Comparison of ENCODE assay signal across 8 cellular contexts in genomic region chr9:120926397-120926928, GRCh38. TPM values are rescaled to one million over a fixed set of nuclear protein-coding genes. Genes with fewer than 3 reads are reported as not detected.
DNase-seq lines count a peak whose midpoint lies in the region; ATAC-seq and TF ChIP-seq lines count a peak whose summit lies in the region.

TSS of gene TRAF1 (minus strand) at chr9:120926796. CDS start at chr9:120926075, 721 bp downstream.

- TF ChIP-seq CTCF in neural progenitor cell (IDR thresholded peaks at IDR 0.05) = no peak

- no peaks in the 10 kb centered on the region for H4K20me1 ChIP-seq in neural progenitor cell (ENCODE audit: low read depth)

- H3K36me3 Mint-ChIP-seq in activated naive CD8-positive, alpha-beta T cell = peaks cover 29% of the 10 kb centered on the region
- H3K36me3 Mint-ChIP-seq in neural progenitor cell = no peaks in the 10 kb centered on the region

- H3K4me3 ChIP-seq in Jurkat, Clone E6-1 (ENCODE audit: low read length) = no peak within 1 kb of the TSS
- no peak within 1 kb of the TSS for H3K4me3 ChIP-seq in neural progenitor cell

- DNase-seq in CD1c-positive myeloid dendritic cell (ENCODE audit: extremely low spot score) = peak; percentile 74
- peak; percentile 48 for DNase-seq in Jurkat, Clone E6-1 (ENCODE audit: low read depth, low spot score)
- DNase-seq in neural progenitor cell (ENCODE audit: low spot score) = no peak
- no peak for DNase-seq in NCI-H2107 (lab: John Stamatoyannopoulos, UW)
- DNase-seq in medulla oblongata (ENCODE audit: extremely low spot score) = no peak
- no peak for DNase-seq in middle frontal gyrus (ENCODE audit: extremely low spot score, low spot score)

- ATAC-seq in GM19467 (IDR thresholded peaks at IDR 0.05; ENCODE audit: unreplicated experiment) = peak; percentile 10

- no peaks in the 10 kb centered on the region for H3K79me2 ChIP-seq in neural progenitor cell (ENCODE audit: low read depth)

- no peak within 1 kb of the TSS for H3K9ac ChIP-seq in neural progenitor cell

- H3K27me3 Mint-ChIP-seq in activated naive CD8-positive, alpha-beta T cell = no peaks in the 10 kb centered on the region
- peaks cover 4% of the 10 kb centered on the region for H3K27me3 Mint-ChIP-seq in neural progenitor cell (ENCODE audit: insufficient read depth, low read depth)

- H3K27ac Mint-ChIP-seq in activated naive CD8-positive, alpha-beta T cell = peak within 1 kb of the TSS; percentile 98
- peak within 1 kb of the TSS; percentile 67 for H3K27ac Mint-ChIP-seq in neural progenitor cell

- peaks cover 13% of the 10 kb centered on the region for H3F3A ChIP-seq in neural progenitor cell (ENCODE audit: low read depth)

- H3K36me3 ChIP-seq in neural progenitor cell = no peaks in the 10 kb centered on the region

- H3K9me3 ChIP-seq in neural progenitor cell (ENCODE audit: low read depth) = no peaks in the 10 kb centered on the region

- peak within 1 kb of the TSS; percentile 94 for H3K4me3 Mint-ChIP-seq in activated naive CD8-positive, alpha-beta T cell
- no peak within 1 kb of the TSS for H3K4me3 Mint-ChIP-seq in neural progenitor cell

- peaks cover 64% of the 10 kb centered on the region for H3K4me1 Mint-ChIP-seq in activated naive CD8-positive, alpha-beta T cell (ENCODE audit: low read depth)
- H3K4me1 Mint-ChIP-seq in neural progenitor cell = peaks cover 24% of the 10 kb centered on the region

- no peak within 1 kb of the TSS for H2AFZ ChIP-seq in neural progenitor cell (replicated peaks)

- no peak within 1 kb of the TSS for H3K27ac ChIP-seq in neural progenitor cell

- no peaks in the 10 kb centered on the region for H3K9me3 Mint-ChIP-seq in activated naive CD8-positive, alpha-beta T cell (ENCODE audit: low read depth)
- no peaks in the 10 kb centered on the region for H3K9me3 Mint-ChIP-seq in neural progenitor cell

- peaks cover 14% of the 10 kb centered on the region for H3K27me3 ChIP-seq in neural progenitor cell

- H3K4me2 ChIP-seq in neural progenitor cell = no peak within 1 kb of the TSS

- peaks cover 4% of the 10 kb centered on the region for H3K4me1 ChIP-seq in neural progenitor cell

RNA-seq across cellular contexts. Expression of gene TRAF1, which starts in this region (rescaled TPM):
- polyA plus RNA-seq in Jurkat, Clone E6-1 (2012; ENCODE audit: insufficient read depth, insufficient read length) = 3.0 TPM
- 3.2 and 4.5 TPM in 2 replicates for total RNA-seq in neural progenitor cell (ENCODE audit: low replicate concordance)

Comparison
In these comparisons a context has a peak if more than half of its experiments do, and no peak if none do; other contexts are left out.
1. DNase-seq: peak in CD1c-positive myeloid dendritic cell (single experiment) and Jurkat, Clone E6-1 (single experiment); none in neural progenitor cell (single experiment), NCI-H2107 (single experiment), medulla oblongata (single experiment) and middle frontal gyrus (single experiment).